Comparison of ENCODE assay signal across 24 cellular contexts in genomic region chr20:24866008-24866407, GRCh38.
"Had no signal": no experiment of that assay in that cellular context is flagged by ENCODE, and none has a peak within 500 bp of the region (broad histone marks: within the 10 kb centered on the region; RNA-seq: fewer than 3 reads in every experiment).

No MANE protein-coding gene starts in this region.

- H3K4me1 Mint-ChIP-seq: activated B cell treated with CpG ODN at 0.5 μM for 24 hours; activated CD4-positive, alpha-beta T cell treated with anti-CD3 and anti-CD28 coated beads for 36 hours; activated naive CD4-positive, alpha-beta T cell treated with anti-CD3 and anti-CD28 coated beads, Interleukin-2, amount 10 ng/mL, durations not matched to agents 7 days and 5 days; T-cell had no signal

- H3K27me3 Mint-ChIP-seq: activated CD4-positive, alpha-beta T cell treated with anti-CD3 and anti-CD28 coated beads for 36 hours had no signal

- H3K4me1 ChIP-seq: heart left ventricle, pancreas, prostate gland, suprapubic skin, tibial artery had no signal

- ATAC-seq: activated CD4-positive, alpha-beta T cell treated with anti-CD3 and anti-CD28 coated beads for 36 hours; effector memory CD8-positive, alpha-beta T cell; heart left ventricle; left ventricle myocardium superior; pancreas; sciatic nerve; T-cell had no signal

- H3K27me3 ChIP-seq: heart left ventricle, pancreas, suprapubic skin, tibial artery had no signal

- H3K36me3 Mint-ChIP-seq: activated naive CD4-positive, alpha-beta T cell treated with anti-CD3 and anti-CD28 coated beads, Interleukin-2, amount 10 ng/mL, durations not matched to agents 7 days and 5 days had no signal

- H3K4me3 Mint-ChIP-seq: activated B cell treated with CpG ODN at 0.5 μM for 24 hours; activated CD4-positive, alpha-beta T cell treated with anti-CD3 and anti-CD28 coated beads for 36 hours; activated naive CD4-positive, alpha-beta T cell treated with anti-CD3 and anti-CD28 coated beads, Interleukin-2, amount 10 ng/mL, durations not matched to agents 7 days and 5 days; activated T-helper 1 cell treated with anti-CD3 and anti-CD28 coated beads, Interleukin-12 subunit alpha, Interleukin-12 subunit beta, Interleukin-2, Interleukin-4 antibody, amounts not matched to agents 30 ng/mL and 10 ng/mL and 1 ng/mL, durations not matched to agents 14 hours and 24 hours and 36 hours; effector memory CD8-positive, alpha-beta T cell; T-cell had no signal

- H3K36me3 ChIP-seq: heart left ventricle, pancreas, prostate gland, suprapubic skin, tibial artery had no signal

- H3K4me3 ChIP-seq: heart left ventricle, pancreas, prostate gland, suprapubic skin, tibial artery had no signal

- H3K27ac ChIP-seq: heart left ventricle, pancreas, prostate gland, suprapubic skin, tibial artery had no signal

- DNase-seq: activated B cell treated with CpG ODN at 0.5 μM for 24 hours; activated CD4-positive, alpha-beta T cell treated with anti-CD3 and anti-CD28 coated beads for 36 hours; activated CD8-positive, alpha-beta memory T cell treated with anti-CD3 and anti-CD28 coated beads for 24 hours; activated gamma-delta T cell; activated naive CD4-positive, alpha-beta T cell treated with anti-CD3 and anti-CD28 coated beads, Interleukin-2, amount 10 ng/mL, durations not matched to agents 7 days and 5 days; amygdala; caudate nucleus; cortex of kidney; effector memory CD8-positive, alpha-beta T cell; foreskin fibroblast; heart left ventricle; kidney glomerular epithelial cell; left ventricle myocardium superior; pancreas; retina; small intestine; stimulated activated CD4-positive, alpha-beta T cell treated with anti-CD3 and anti-CD28 coated beads, Interleukin-1b, Interleukin-23, amount 100 ng/mL, for 48 hours; stimulated activated naive CD4-positive, alpha-beta T cell; T-cell; tibial artery had no signal

- H3K27ac Mint-ChIP-seq: activated B cell treated with CpG ODN at 0.5 μM for 24 hours; activated CD4-positive, alpha-beta T cell treated with anti-CD3 and anti-CD28 coated beads for 36 hours; activated naive CD4-positive, alpha-beta T cell treated with anti-CD3 and anti-CD28 coated beads, Interleukin-2, amount 10 ng/mL, durations not matched to agents 7 days and 5 days; activated T-helper 1 cell treated with anti-CD3 and anti-CD28 coated beads, Interleukin-12 subunit alpha, Interleukin-12 subunit beta, Interleukin-2, Interleukin-4 antibody, amounts not matched to agents 30 ng/mL and 10 ng/mL and 1 ng/mL, durations not matched to agents 14 hours and 24 hours and 36 hours; effector memory CD8-positive, alpha-beta T cell; T-cell had no signal

- H3K9me3 ChIP-seq: pancreas, prostate gland, suprapubic skin had no signal
